19 cellular contexts compared by ENCODE assay signal in the genomic region with DNA sequence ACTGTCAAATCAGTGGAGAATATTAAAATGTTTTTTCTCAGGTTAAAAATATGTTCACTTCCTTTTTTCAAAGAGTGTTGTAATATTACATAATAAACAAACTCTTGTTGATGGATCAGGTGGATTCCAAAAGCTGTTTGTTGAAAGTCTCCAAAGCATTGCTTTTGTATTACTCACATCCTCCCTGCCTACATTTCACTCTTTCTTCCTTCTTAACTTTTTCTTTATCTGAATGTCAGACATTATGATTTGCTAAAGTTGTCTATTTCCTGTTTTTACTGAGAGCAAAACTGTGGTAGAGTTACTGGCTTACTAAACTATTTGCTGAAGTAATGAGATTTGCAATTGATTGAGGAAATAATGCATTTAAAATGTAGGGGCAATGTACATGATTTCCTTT.
DNase-seq lines count a peak whose midpoint lies in the region; ATAC-seq and TF ChIP-seq lines count a peak whose summit lies in the region.
"Had no signal": no experiment of that assay in that cellular context is flagged by ENCODE, and none has a peak within 500 bp of the region (broad histone marks: within the 10 kb centered on the region; RNA-seq: fewer than 3 reads in every experiment).

No MANE protein-coding gene starts in this region.

- peak overlapping the region; percentile 12 for H3K27ac ChIP-seq in smooth muscle cell (ENCODE audit: low read depth)
- H3K27ac ChIP-seq: lower lobe of right lung, stomach, WERI-Rb-1 had no signal

- TF ChIP-seq CTCF in smooth muscle cell (IDR thresholded peaks at IDR 0.05; ENCODE audit: borderline replicate concordance, insufficient read depth, poor library complexity, severe bottlenecking): no peak

- H3K79me2 ChIP-seq in smooth muscle cell (ENCODE audit: low read depth): no peaks in the 10 kb centered on the region

- H2AFZ ChIP-seq in smooth muscle cell (ENCODE audit: low read depth): peak overlapping the region; percentile 22

- H3K9ac ChIP-seq in smooth muscle cell (ENCODE audit: low read depth): no peak overlapping the region

- no peaks in the 10 kb centered on the region for H3F3A ChIP-seq in smooth muscle cell (ENCODE audit: low read depth)

- no peak overlapping the region for H3K4me3 ChIP-seq in smooth muscle cell
- H3K4me3 ChIP-seq: lower lobe of right lung, stomach had no signal

- H3K27me3 ChIP-seq in smooth muscle cell (ENCODE audit: low read depth): no peaks in the 10 kb centered on the region
- H3K27me3 ChIP-seq: stomach had no signal

- H3K4me2 ChIP-seq in smooth muscle cell: peak overlapping the region; percentile 45

- H3K9me3 ChIP-seq in smooth muscle cell (replicated peaks; ENCODE audit: low read depth): no peaks in the 10 kb centered on the region
- H3K9me3 ChIP-seq: lower lobe of right lung, stomach had no signal

- H3K4me1 ChIP-seq in smooth muscle cell (ENCODE audit: low read depth): no peaks in the 10 kb centered on the region
- H3K4me1 ChIP-seq: lower lobe of right lung, stomach had no signal

- ATAC-seq in GM21825 (IDR thresholded peaks at IDR 0.05; ENCODE audit: unreplicated experiment): no peak
- ATAC-seq in activated CD4-positive, CD25-positive, alpha-beta regulatory T cell treated with anti-CD3 and anti-CD28 coated beads, Interleukin-2, amount 50 U/mL, for 24 hours: no peak
- ATAC-seq: activated CD8-positive, alpha-beta T cell treated with anti-CD3 and anti-CD28 coated beads, Interleukin-2, amount 10 ng/mL, durations not matched to agents 7 days and 5 days; effector memory CD8-positive, alpha-beta T cell had no signal

- no peaks in the 10 kb centered on the region for H4K20me1 ChIP-seq in smooth muscle cell (ENCODE audit: low read depth)

- H3K36me3 ChIP-seq in smooth muscle cell (ENCODE audit: low read depth): no peaks in the 10 kb centered on the region
- H3K36me3 ChIP-seq: lower lobe of right lung, stomach, WERI-Rb-1 had no signal

- DNase-seq in NOMO-1 treated with DMSO at 0.1 percent for 48 hours (lab: John Stamatoyannopoulos, UW; ENCODE audit: unreplicated experiment) (peak; percentile 35), NOMO-1 treated with dmso at 0.1 percent for 144 hours (lab: John Stamatoyannopoulos, UW; ENCODE audit: unreplicated experiment) (no peak), amniotic epithelial cell (ENCODE audit: low read depth) (peak; percentile 72), glomerular visceral epithelial cell (ENCODE audit: extremely low spot score) (peak; percentile 1), smooth muscle cell (lab: John Stamatoyannopoulos, UW; ENCODE audit: unreplicated experiment) (no peak), NCI-H2171 (lab: John Stamatoyannopoulos, UW) (no peak)
- DNase-seq: 8988T; activated CD8-positive, alpha-beta T cell treated with anti-CD3 and anti-CD28 coated beads, Interleukin-2, amount 10 ng/mL, durations not matched to agents 7 days and 5 days; CD4-positive, CD25-positive, alpha-beta regulatory T cell; effector memory CD8-positive, alpha-beta T cell; EL; lower lobe of right lung; NCI-H1930; NCI-H526; stomach; T-helper 1 cell; WERI-Rb-1 had no signal

Comparison
In these comparisons a context has a peak if more than half of its experiments do, and no peak if none do; other contexts are left out.
1. DNase-seq: peak in NOMO-1 treated with DMSO at 0.1 percent for 48 hours (single experiment), amniotic epithelial cell (single experiment) and glomerular visceral epithelial cell (single experiment); none in NOMO-1 treated with dmso at 0.1 percent for 144 hours (single experiment), smooth muscle cell (single experiment) and NCI-H2171 (single experiment).